In genomic region chr20:2651772-2652723, GRCh38 we compare ENCODE assay signal across 8 cellular contexts. TPM values are rescaled to one million over a fixed set of nuclear protein-coding genes. Genes with fewer than 3 reads are reported as not detected.
DNase-seq lines count a peak whose midpoint lies in the region; ATAC-seq, FAIRE-seq and TF ChIP-seq lines count a peak whose summit lies in the region.

A gene with protein sequence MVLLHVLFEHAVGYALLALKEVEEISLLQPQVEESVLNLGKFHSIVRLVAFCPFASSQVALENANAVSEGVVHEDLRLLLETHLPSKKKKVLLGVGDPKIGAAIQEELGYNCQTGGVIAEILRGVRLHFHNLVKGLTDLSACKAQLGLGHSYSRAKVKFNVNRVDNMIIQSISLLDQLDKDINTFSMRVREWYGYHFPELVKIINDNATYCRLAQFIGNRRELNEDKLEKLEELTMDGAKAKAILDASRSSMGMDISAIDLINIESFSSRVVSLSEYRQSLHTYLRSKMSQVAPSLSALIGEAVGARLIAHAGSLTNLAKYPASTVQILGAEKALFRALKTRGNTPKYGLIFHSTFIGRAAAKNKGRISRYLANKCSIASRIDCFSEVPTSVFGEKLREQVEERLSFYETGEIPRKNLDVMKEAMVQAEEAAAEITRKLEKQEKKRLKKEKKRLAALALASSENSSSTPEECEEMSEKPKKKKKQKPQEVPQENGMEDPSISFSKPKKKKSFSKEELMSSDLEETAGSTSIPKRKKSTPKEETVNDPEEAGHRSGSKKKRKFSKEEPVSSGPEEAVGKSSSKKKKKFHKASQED (plus strand): TSS chr20:2652632. CDS start chr20:2652661, 29 bp downstream.

- peak within 1 kb of the TSS; percentile 94 for H3K9ac ChIP-seq in endothelial cell of umbilical vein (replicated peaks; ENCODE audit: extremely low read depth, insufficient read depth, low read length)

- peak within 1 kb of the TSS; percentile 88 for H3K27ac ChIP-seq in OCI-LY7 (ENCODE audit: low read depth, low read length, poor library complexity, severe bottlenecking)
- peak within 1 kb of the TSS; percentile 51 for H3K27ac ChIP-seq in endothelial cell of umbilical vein (ENCODE audit: insufficient read depth, low read depth, low read length)

- POLR2A ChIA-PET in OCI-LY7 (lab: Charles Lee) (interaction anchor here (0.6 to 3.6 kb wide), 9 partner anchors 11 to 222 kb away, joined by 3 to 24 read pairs (median 5); partner anchors contain the start of genes IDH3B and SNRPB), endothelial cell of umbilical vein (lab: Charles Lee) (interaction anchor here (0.6 to 2.0 kb wide), 7 partner anchors 10 to 309 kb away, joined by 3 to 9 read pairs (median 4); partner anchors contain the start of genes IDH3B and SNRPB)

- dilution Hi-C loops in endothelial cell of umbilical vein (cut with MboI; ENCODE audit: extremely low pct_ligation_motif_present, low sequenced_read_pairs): no loop called here

- H3K4me2 ChIP-seq in OCI-LY7 (ENCODE audit: low read length) (peak within 1 kb of the TSS; percentile 98), endothelial cell of umbilical vein (ENCODE audit: insufficient read depth, low read length) (peak within 1 kb of the TSS; percentile 93)

- H3K9me2 ChIP-seq in OCI-LY7 (ENCODE audit: insufficient read depth, low read length): no peaks in the 10 kb centered on the region

- TF ChIP-seq POLR2A in endothelial cell of umbilical vein (IDR thresholded peaks at IDR 0.05; ENCODE audit: low read depth, low read length): peak; percentile 92

- H3K27me3 ChIP-seq in endothelial cell of umbilical vein (ENCODE audit: control insufficient read depth in 2 of 2, insufficient read depth in 2 of 2, low read length in 2 of 2) (no peaks in the 10 kb centered on the region), mononuclear cell (ENCODE audit: insufficient read depth, low read length) (no peaks in the 10 kb centered on the region)

- H3K36me3 ChIP-seq in OCI-LY7 (ENCODE audit: insufficient read depth, low read length) (peaks cover 44% of the 10 kb centered on the region), endothelial cell of umbilical vein (ENCODE audit: control insufficient read depth in 2 of 2, extremely low read depth in 1 of 2, insufficient read depth in 2 of 2, low read length in 2 of 2) (peaks cover 26 to 27% of the 10 kb centered on the region in 2 experiments)

- ATAC-seq in GM21515 (IDR thresholded peaks at IDR 0.05; ENCODE audit: unreplicated experiment): peak; percentile 78

- FAIRE-seq in endothelial cell of umbilical vein (lab: Jason Lieb, UNC): peak; percentile 83

- no peak for TF ChIP-seq CTCF in OCI-LY7 (conservative IDR thresholded peaks at IDR 0.05; ENCODE audit: low read length)
- no peak for TF ChIP-seq CTCF in endothelial cell of umbilical vein (IDR thresholded peaks at IDR 0.05; ENCODE audit: extremely low read depth in 1 of 2, insufficient read depth in 1 of 2, low read depth in 1 of 2, low read length in 2 of 2)

- H3K9me3 ChIP-seq in OCI-LY7 (ENCODE audit: low read length) (no peaks in the 10 kb centered on the region), endothelial cell of umbilical vein (replicated peaks; ENCODE audit: control insufficient read depth, insufficient read depth, low read length) (no peaks in the 10 kb centered on the region), mononuclear cell (ENCODE audit: low read depth, low read length) (no peaks in the 10 kb centered on the region)

- H3K9me1 ChIP-seq in endothelial cell of umbilical vein (replicated peaks; ENCODE audit: control insufficient read depth, extremely low read depth, insufficient read depth, low read length): no peaks in the 10 kb centered on the region

- BruUV-seq in OCI-LY7 (replicated peaks; lab: Mats Ljungman, UMichigan): TSS peak; percentile 86
- TSS peak; percentile 73 for BruUV-seq in endothelial cell of umbilical vein (replicated peaks; lab: Mats Ljungman, UMichigan)

- DNase-seq in D341Med (ENCODE audit: low spot score) (peak; percentile 97), HuH-7 (ENCODE audit: low spot score) (peak; percentile 93), OCI-LY7 (ENCODE audit: low spot score) (peak; percentile 94), activated T-cell treated with anti-CD3 and anti-CD28 coated beads for 1 hour (ENCODE audit: low read depth) (peak; percentile 93), endothelial cell of umbilical vein (ENCODE audit: low read depth, low spot score) (peak; percentile 86)
- peak; percentile 89 to 94 for DNase-seq in stimulated activated CD8-positive, alpha-beta memory T cell treated with anti-CD3 and anti-CD28 coated beads, Interleukin-2, amount 100 ng/mL, for 48 hours (ENCODE audit: low read depth in 2 of 2)

- H2AFZ ChIP-seq in OCI-LY7 (ENCODE audit: low read length) (peak within 1 kb of the TSS; percentile 65), endothelial cell of umbilical vein (ENCODE audit: low read depth, low read length) (peak within 1 kb of the TSS; percentile 19)

- CTCF ChIA-PET in OCI-LY7 (lab: Charles Lee; ENCODE audit: unreplicated experiment): no interaction called here
- CTCF ChIA-PET in endothelial cell of umbilical vein (lab: Charles Lee): interaction anchor here (0.9 to 2.7 kb wide), 7 partner anchors 11 to 445 kb away, joined by 3 to 16 read pairs (median 4); no protein-coding TSS in a partner anchor

- peaks cover 27% of the 10 kb centered on the region for H3K4me1 ChIP-seq in OCI-LY7 (ENCODE audit: insufficient read depth, low read length, poor library complexity, severe bottlenecking)
- peaks cover 25% of the 10 kb centered on the region for H3K4me1 ChIP-seq in endothelial cell of umbilical vein (ENCODE audit: control insufficient read depth, extremely low read depth, insufficient read depth, low read length)
- peaks cover 32% of the 10 kb centered on the region for H3K4me1 ChIP-seq in mononuclear cell (ENCODE audit: insufficient read depth, low read length)

- H4K20me1 ChIP-seq in OCI-LY7 (ENCODE audit: insufficient read depth, low read length): peaks cover 36% of the 10 kb centered on the region
- H4K20me1 ChIP-seq in endothelial cell of umbilical vein (replicated peaks; ENCODE audit: control insufficient read depth, extremely low read depth, insufficient read depth, low read length): peaks cover 3% of the 10 kb centered on the region

- intact Hi-C loops in OCI-LY7 (cut with micrococcal nuclease; ENCODE audit: unreplicated experiment) (loop anchor here (1.0 to 10.0 kb wide), 5 partner anchors 182 to 1810 kb away; partner anchors contain the start of genes DDRGK1, ITPA, PTPRA and SNRPB), endothelial cell of umbilical vein (cut with micrococcal nuclease) (loop anchor here (1.0 to 10.0 kb wide), 4 partner anchors 145 to 547 kb away; partner anchors contain the start of genes SNRPB, STK35 and ZNF343)

- H3K4me3 ChIP-seq in OCI-LY7 (ENCODE audit: low read depth, low read length, poor library complexity, severe bottlenecking): peak within 1 kb of the TSS; percentile 93
- H3K4me3 ChIP-seq in endothelial cell of umbilical vein (replicated peaks in 1 of 3; ENCODE audit: insufficient read depth in 1 of 3, low read depth in 1 of 3, low read length in 3 of 3): peak within 1 kb of the TSS; percentile 94 to 98 (median 96)
- H3K4me3 ChIP-seq in mononuclear cell (ENCODE audit: low read length): peak within 1 kb of the TSS; percentile 77

- H3K79me2 ChIP-seq in OCI-LY7 (ENCODE audit: insufficient read depth, low read depth, low read length): peaks cover 45% of the 10 kb centered on the region
- H3K79me2 ChIP-seq in endothelial cell of umbilical vein (ENCODE audit: control insufficient read depth, insufficient read depth, low read length): peaks cover 53% of the 10 kb centered on the region

TF ChIP-seq in endothelial cell of umbilical vein, 7 proteins besides CTCF, POLR2A, EP300 and RAD21:
- TF ChIP-seq MYC (IDR thresholded peaks at IDR 0.05; ENCODE audit: low read depth, low read length) (peak; percentile 81), MAX (IDR thresholded peaks at IDR 0.05; ENCODE audit: insufficient read depth, insufficient read length) (peak; percentile 79), FOS (IDR thresholded peaks at IDR 0.05; ENCODE audit: borderline replicate concordance, insufficient read depth, low read length) (no peak), POLR2AphosphoS5 (IDR thresholded peaks at IDR 0.05; ENCODE audit: insufficient read depth, low read depth, low read length) (no peak)

RNA-seq across cellular contexts. Expression of the gene that starts here (rescaled TPM):
- total RNA-seq in OCI-LY7 (2014; rRNA removed; shearing (Covaris generic)): 580 and 640 TPM in 2 replicates
- total RNA-seq in OCI-LY7 (2022) (464 and 544 TPM in 2 replicates), endothelial cell of umbilical vein (305 and 329 TPM in 2 replicates), mononuclear cell (109 TPM)
- 145 and 151 TPM in 2 replicates for polyA plus RNA-seq in endothelial cell of umbilical vein
- polyA plus RNA-seq in endothelial cell of umbilical vein (2011; cell fraction: cytosol; rRNA removed): 147 and 160 TPM in 2 replicates
- polyA plus RNA-seq in endothelial cell of umbilical vein (2011; cell fraction: nucleus; rRNA removed): 723 and 828 TPM in 2 replicates
- 201 and 262 TPM in 2 replicates for polyA plus RNA-seq in endothelial cell of umbilical vein (2012)
- 219 and 245 TPM in 2 replicates for polyA minus RNA-seq in endothelial cell of umbilical vein
- polyA minus RNA-seq in endothelial cell of umbilical vein (2011; cell fraction: cytosol; rRNA and poly(A)+ RNA removed): 155 TPM
- 208 and 267 TPM in 2 replicates for polyA minus RNA-seq in endothelial cell of umbilical vein (2011; cell fraction: nucleus; rRNA and poly(A)+ RNA removed)

Comparison
In these comparisons a context has a peak if more than half of its experiments do, and no peak if none do; other contexts are left out.
1. Peak in every context shown above with its lines: DNase-seq, ATAC-seq, H3K4me3 ChIP-seq and H3K27ac ChIP-seq.